8 cellular contexts compared by ENCODE assay signal in the genomic region with DNA sequence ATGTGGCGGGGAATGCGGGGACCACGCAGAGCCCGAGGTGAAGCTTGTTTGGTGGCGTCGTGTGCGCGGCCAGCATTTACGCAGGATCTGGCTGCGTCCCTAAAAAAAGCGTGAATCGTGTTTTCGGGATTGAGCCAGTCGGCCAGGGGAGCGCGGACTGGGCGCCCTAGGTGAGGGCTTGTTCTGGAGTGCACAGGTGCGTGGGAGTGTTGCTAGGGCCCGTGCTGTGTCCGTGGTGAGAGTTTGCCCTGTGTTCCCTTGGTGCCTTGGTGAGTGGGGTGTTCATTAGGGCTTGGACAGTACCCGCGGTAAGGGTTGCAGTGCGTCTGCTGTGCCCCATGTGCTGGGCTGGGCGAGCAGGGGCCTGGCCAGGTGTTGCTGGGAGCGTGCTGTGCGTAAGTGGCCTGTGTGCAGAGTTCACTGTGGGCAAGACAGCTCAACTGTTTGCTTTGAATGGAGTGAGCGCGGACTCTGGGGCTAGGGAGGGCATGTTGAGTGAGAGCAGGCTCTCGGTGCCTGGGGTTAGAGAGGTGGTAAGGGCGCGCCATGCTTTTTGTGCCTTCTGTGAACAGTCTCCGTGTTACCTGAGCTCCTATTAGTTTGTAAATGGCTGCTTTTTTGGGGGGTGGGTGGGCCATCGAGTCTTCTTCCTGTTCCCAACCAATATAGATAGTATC. TPM values are rescaled to one million over a fixed set of nuclear protein-coding genes. Genes with fewer than 3 reads are reported as not detected.
DNase-seq lines count a peak whose midpoint lies in the region; ATAC-seq, FAIRE-seq and TF ChIP-seq lines count a peak whose summit lies in the region.

No MANE protein-coding gene starts in this region.

- H3K36me3 Mint-ChIP-seq in activated B cell treated with CpG ODN at 0.5 μM for 24 hours (ENCODE audit: low read depth), result peaks cover 20% of the 10 kb centered on the region

- TF ChIP-seq CTCF in activated B cell treated with CpG ODN at 0.5 μM for 24 hours (IDR thresholded peaks at IDR 0.05) (no peak), endothelial cell of umbilical vein (IDR thresholded peaks at IDR 0.05; ENCODE audit: extremely low read depth in 1 of 2, insufficient read depth in 1 of 2, low read depth in 1 of 2, low read length in 2 of 2) (no peak), testis (IDR thresholded peaks at IDR 0.05) (no peak)

- H3K36me3 ChIP-seq in endothelial cell of umbilical vein (ENCODE audit: control insufficient read depth in 2 of 2, extremely low read depth in 1 of 2, insufficient read depth in 2 of 2, low read length in 2 of 2) (peaks cover 0 to 2% of the 10 kb centered on the region in 2 experiments), testis (ENCODE audit: low read depth, missing control alignments) (no peaks in the 10 kb centered on the region)

- H3K4me1 Mint-ChIP-seq in activated B cell treated with CpG ODN at 0.5 μM for 24 hours, result peaks cover 56% of the 10 kb centered on the region

- H3K27ac ChIP-seq in endothelial cell of umbilical vein (ENCODE audit: insufficient read depth, low read depth, low read length) (peak overlapping the region; percentile 85), testis (peak overlapping the region; percentile 79)

- 1 to 2% methylated on average over 29 to 33 of the region's 33 CpGs for WGBS in testis, 2 donors

- dilution Hi-C loops in endothelial cell of umbilical vein (cut with MboI; ENCODE audit: extremely low pct_ligation_motif_present, low sequenced_read_pairs), result no loop called here

- H3K27me3 ChIP-seq in endothelial cell of umbilical vein (ENCODE audit: control insufficient read depth in 2 of 2, insufficient read depth in 2 of 2, low read length in 2 of 2), result no peaks in the 10 kb centered on the region
- H3K27me3 ChIP-seq in testis, result no peaks in the 10 kb centered on the region

- H3K4me2 ChIP-seq in endothelial cell of umbilical vein (ENCODE audit: insufficient read depth, low read length), result peak overlapping the region; percentile 60

- H3K4me3 ChIP-seq in endothelial cell of umbilical vein (replicated peaks in 1 of 3; ENCODE audit: insufficient read depth in 1 of 3, low read depth in 1 of 3, low read length in 3 of 3) (peak overlapping the region; percentile 37 to 86 (median 56)), testis (peak overlapping the region; percentile 74 to 92)

- CTCF ChIA-PET in activated B cell treated with CpG ODN at 0.5 μM for 24 hours (lab: Charles Lee) (no interaction called here), endothelial cell of umbilical vein (lab: Charles Lee) (interaction anchor here (0.6 to 1.1 kb wide), 4 partner anchors 42 to 145 kb away, joined by 3 to 4 read pairs (median 3); no protein-coding TSS in a partner anchor)

- H3K27me3 Mint-ChIP-seq in activated B cell treated with CpG ODN at 0.5 μM for 24 hours, result no peaks in the 10 kb centered on the region

- POLR2A ChIA-PET in activated B cell treated with CpG ODN at 0.5 μM for 24 hours (lab: Charles Lee), result interaction anchor here (0.6 to 2.1 kb wide), 4 partner anchors 12 to 70 kb away, joined by 3 to 10 read pairs (median 3); no protein-coding TSS in a partner anchor
- POLR2A ChIA-PET in endothelial cell of umbilical vein (lab: Charles Lee), result no interaction called here

- H3K79me2 ChIP-seq in endothelial cell of umbilical vein (ENCODE audit: control insufficient read depth, insufficient read depth, low read length), result peaks cover 54% of the 10 kb centered on the region

- in situ Hi-C loops in Caki2 (cut with HindIII; ENCODE audit: low pct_unique_long_range_greater_than_20kb, low sequenced_read_pairs), result no loop called here

- peak overlapping the region; percentile 56 for H2AFZ ChIP-seq in endothelial cell of umbilical vein (ENCODE audit: low read depth, low read length)

- TF ChIP-seq POLR2A in endothelial cell of umbilical vein (IDR thresholded peaks at IDR 0.05; ENCODE audit: low read depth, low read length) (no peak), testis (IDR thresholded peaks at IDR 0.05) (no peak)

- peak; percentile 37 for ATAC-seq in GM21360 (IDR thresholded peaks at IDR 0.05; ENCODE audit: unreplicated experiment)
- peak; percentile 18 for ATAC-seq in activated B cell treated with CpG ODN at 0.5 μM for 24 hours (ENCODE audit: low read depth)

- DNase-seq in Caki2 (ENCODE audit: low read depth), result peak; percentile 27
- peak; percentile 65 for DNase-seq in HT-29 (ENCODE audit: low spot score)
- peak; percentile 21 for DNase-seq in activated B cell treated with CpG ODN at 0.5 μM for 24 hours
- DNase-seq in endothelial cell of umbilical vein (ENCODE audit: low read depth, low spot score), result peak; percentile 42
- DNase-seq in myocyte (ENCODE audit: low read depth), result peak; percentile 30
- peak; percentile 55 for DNase-seq in testis
- no peak for DNase-seq in GM19238 (ENCODE audit: insufficient read length, low spot score)

- BruUV-seq in endothelial cell of umbilical vein (replicated peaks; lab: Mats Ljungman, UMichigan), result no TSS peak

- H3K9me3 ChIP-seq in endothelial cell of umbilical vein (replicated peaks; ENCODE audit: control insufficient read depth, insufficient read depth, low read length), result no peaks in the 10 kb centered on the region
- H3K9me3 ChIP-seq in testis, result no peaks in the 10 kb centered on the region

- H3K4me1 ChIP-seq in endothelial cell of umbilical vein (ENCODE audit: control insufficient read depth, extremely low read depth, insufficient read depth, low read length) (peaks cover 30% of the 10 kb centered on the region), testis (peaks cover 32% of the 10 kb centered on the region)

- H3K9me1 ChIP-seq in endothelial cell of umbilical vein (replicated peaks; ENCODE audit: control insufficient read depth, extremely low read depth, insufficient read depth, low read length), result no peaks in the 10 kb centered on the region

- H3K27ac Mint-ChIP-seq in activated B cell treated with CpG ODN at 0.5 μM for 24 hours, result peak overlapping the region; percentile 96

- intact Hi-C loops in activated B cell treated with CpG ODN at 0.5 μM for 24 hours (cut with micrococcal nuclease) (loop anchor here (2.0 to 5.0 kb wide), 5 partner anchors 44 to 210 kb away; a partner anchor contains a TSS), endothelial cell of umbilical vein (cut with micrococcal nuclease) (loop anchor here (2.0 to 10.0 kb wide), 3 partner anchors 44 to 485 kb away; no protein-coding TSS in a partner anchor), testis (cut with DNase I; ENCODE audit: low total_unique reads) (no loop called here)

- H4K20me1 ChIP-seq in endothelial cell of umbilical vein (replicated peaks; ENCODE audit: control insufficient read depth, extremely low read depth, insufficient read depth, low read length), result peaks cover 3% of the 10 kb centered on the region

- H3K9me3 Mint-ChIP-seq in activated B cell treated with CpG ODN at 0.5 μM for 24 hours, result no peaks in the 10 kb centered on the region

- peak overlapping the region; percentile 52 for H3K9ac ChIP-seq in endothelial cell of umbilical vein (replicated peaks; ENCODE audit: extremely low read depth, insufficient read depth, low read length)

- peak; percentile 65 for FAIRE-seq in endothelial cell of umbilical vein (lab: Jason Lieb, UNC)

- peak overlapping the region; percentile 100 for H3K4me3 Mint-ChIP-seq in activated B cell treated with CpG ODN at 0.5 μM for 24 hours

TF ChIP-seq in endothelial cell of umbilical vein, 7 proteins besides CTCF, POLR2A, EP300 and RAD21:
- TF ChIP-seq GATA2 (IDR thresholded peaks at IDR 0.05; ENCODE audit: insufficient read depth, insufficient read length, low read depth, low read length), result no peak
- TF ChIP-seq EZH2 (IDR thresholded peaks at IDR 0.05; ENCODE audit: borderline replicate concordance, low read depth, low read length, severe bottlenecking), result no peak
- no peak for TF ChIP-seq FOS (IDR thresholded peaks at IDR 0.05; ENCODE audit: borderline replicate concordance, insufficient read depth, low read length)

RNA-seq across cellular contexts. Expression of a gene that starts 0.7 kb away (rescaled TPM):
- total RNA-seq in Caki2 (2014; rRNA removed; shearing (Covaris generic); ENCODE audit: low replicate concordance), result 143 TPM in 2 replicates
- 76.8 and 91.4 TPM in 2 replicates for total RNA-seq in HT-29 (2014; rRNA removed; shearing (Covaris generic))
- 109 and 110 TPM in 2 replicates for total RNA-seq in activated B cell treated with CpG ODN at 0.5 μM for 24 hours
- 243 and 256 TPM in 2 replicates for total RNA-seq in endothelial cell of umbilical vein
- 94.2 and 134 TPM in 2 replicates for polyA plus RNA-seq in endothelial cell of umbilical vein
- 84.0 and 97.3 TPM in 2 replicates for polyA plus RNA-seq in endothelial cell of umbilical vein (2011; cell fraction: cytosol; rRNA removed)
- polyA plus RNA-seq in endothelial cell of umbilical vein (2011; cell fraction: nucleus; rRNA removed), result 453 and 583 TPM in 2 replicates
- polyA plus RNA-seq in endothelial cell of umbilical vein (2012), result 143 and 177 TPM in 2 replicates
- polyA minus RNA-seq in endothelial cell of umbilical vein, result 125 and 133 TPM in 2 replicates
- polyA minus RNA-seq in endothelial cell of umbilical vein (2011; cell fraction: cytosol; rRNA and poly(A)+ RNA removed), result 151 TPM
- 192 and 295 TPM in 2 replicates for polyA minus RNA-seq in endothelial cell of umbilical vein (2011; cell fraction: nucleus; rRNA and poly(A)+ RNA removed)
- total RNA-seq in myocyte, result 72.0 and 75.5 TPM in 2 replicates
- polyA plus RNA-seq in myocyte (2012), result 57.6 TPM
- total RNA-seq in testis, result 100 to 1,000 TPM; 107 to 130 TPM
- polyA plus RNA-seq in testis (ENCODE audit: insufficient read depth, low read depth, low replicate concordance), result 80.7 TPM
